22 cellular contexts compared by ENCODE assay signal in genomic region chr10:76191371-76191770, GRCh38.
"Had no signal": no experiment of that assay in that cellular context is flagged by ENCODE, and none has a peak within 500 bp of the region (broad histone marks: within the 10 kb centered on the region; RNA-seq: fewer than 3 reads in every experiment).

No MANE protein-coding gene starts in this region.

- H3K36me3 ChIP-seq: spleen, thoracic aorta had no signal

- H3K27ac ChIP-seq: dorsolateral prefrontal cortex, epithelial cell of prostate, spleen, thoracic aorta had no signal

- ATAC-seq: activated CD8-positive, alpha-beta memory T cell treated with anti-CD3 and anti-CD28 coated beads, Interleukin-2, amount 10 ng/mL, durations not matched to agents 7 days and 5 days; activated T-helper 17 cell treated with anti-CD3 and anti-CD28 coated beads, Interleukin-2, amount 50 U/mL, for 72 hours; left cardiac atrium; sciatic nerve; stimulated activated naive B cell treated with anti-CD40 and anti-IgM and Interleukin-4, amounts not matched to agents 10 μg/mL and 1 μg/mL and 100 μg/mL, for 72 hours had no signal

- H3K27me3 ChIP-seq: spleen had no signal

- H3K4me3 Mint-ChIP-seq: activated CD4-positive, alpha-beta memory T cell treated with anti-CD3 and anti-CD28 coated beads, Interleukin-2, amount 10 ng/mL, durations not matched to agents 7 days and 5 days; activated CD8-positive, alpha-beta memory T cell treated with anti-CD3 and anti-CD28 coated beads, Interleukin-2, amount 10 ng/mL, durations not matched to agents 7 days and 5 days; activated naive CD8-positive, alpha-beta T cell treated with anti-CD3 and anti-CD28 coated beads, Interleukin-2, amount 10 ng/mL, durations not matched to agents 7 days and 5 days; activated T-helper 17 cell treated with anti-CD3 and anti-CD28 coated beads, Interleukin-2, amount 50 U/mL, for 72 hours; naive B cell; stimulated activated naive B cell treated with anti-CD40 and anti-IgM and Interleukin-4, amounts not matched to agents 10 μg/mL and 1 μg/mL and 100 μg/mL, for 72 hours had no signal

- H3K9me3 Mint-ChIP-seq: activated naive CD8-positive, alpha-beta T cell treated with anti-CD3 and anti-CD28 coated beads, Interleukin-2, amount 10 ng/mL, durations not matched to agents 7 days and 5 days had no signal

- H3K27me3 Mint-ChIP-seq: activated CD4-positive, alpha-beta memory T cell treated with anti-CD3 and anti-CD28 coated beads, Interleukin-2, amount 10 ng/mL, durations not matched to agents 7 days and 5 days; activated CD8-positive, alpha-beta memory T cell treated with anti-CD3 and anti-CD28 coated beads, Interleukin-2, amount 10 ng/mL, durations not matched to agents 7 days and 5 days; activated naive CD8-positive, alpha-beta T cell treated with anti-CD3 and anti-CD28 coated beads, Interleukin-2, amount 10 ng/mL, durations not matched to agents 7 days and 5 days; stimulated activated naive B cell treated with anti-CD40 and anti-IgM and Interleukin-4, amounts not matched to agents 10 μg/mL and 1 μg/mL and 100 μg/mL, for 72 hours had no signal

- H3K9me3 ChIP-seq: spleen, thoracic aorta had no signal

- H3K36me3 Mint-ChIP-seq: activated CD8-positive, alpha-beta memory T cell treated with anti-CD3 and anti-CD28 coated beads, Interleukin-2, amount 10 ng/mL, durations not matched to agents 7 days and 5 days; activated naive CD8-positive, alpha-beta T cell treated with anti-CD3 and anti-CD28 coated beads, Interleukin-2, amount 10 ng/mL, durations not matched to agents 7 days and 5 days; brain; naive B cell; stimulated activated naive B cell treated with anti-CD40 and anti-IgM and Interleukin-4, amounts not matched to agents 10 μg/mL and 1 μg/mL and 100 μg/mL, for 72 hours had no signal

- H3K27ac Mint-ChIP-seq: activated CD4-positive, alpha-beta memory T cell treated with anti-CD3 and anti-CD28 coated beads, Interleukin-2, amount 10 ng/mL, durations not matched to agents 7 days and 5 days; activated CD8-positive, alpha-beta memory T cell treated with anti-CD3 and anti-CD28 coated beads, Interleukin-2, amount 10 ng/mL, durations not matched to agents 7 days and 5 days; activated naive CD8-positive, alpha-beta T cell treated with anti-CD3 and anti-CD28 coated beads, Interleukin-2, amount 10 ng/mL, durations not matched to agents 7 days and 5 days; activated T-helper 17 cell treated with anti-CD3 and anti-CD28 coated beads, Interleukin-2, amount 50 U/mL, for 72 hours; naive B cell; stimulated activated naive B cell treated with anti-CD40 and anti-IgM and Interleukin-4, amounts not matched to agents 10 μg/mL and 1 μg/mL and 100 μg/mL, for 72 hours had no signal

- H3K4me1 Mint-ChIP-seq: activated CD4-positive, alpha-beta memory T cell treated with anti-CD3 and anti-CD28 coated beads, Interleukin-2, amount 10 ng/mL, durations not matched to agents 7 days and 5 days; activated CD8-positive, alpha-beta memory T cell treated with anti-CD3 and anti-CD28 coated beads, Interleukin-2, amount 10 ng/mL, durations not matched to agents 7 days and 5 days; activated naive CD8-positive, alpha-beta T cell treated with anti-CD3 and anti-CD28 coated beads, Interleukin-2, amount 10 ng/mL, durations not matched to agents 7 days and 5 days; activated T-helper 17 cell treated with anti-CD3 and anti-CD28 coated beads, Interleukin-2, amount 50 U/mL, for 72 hours; naive B cell; stimulated activated naive B cell treated with anti-CD40 and anti-IgM and Interleukin-4, amounts not matched to agents 10 μg/mL and 1 μg/mL and 100 μg/mL, for 72 hours had no signal

- DNase-seq: activated CD4-positive, alpha-beta memory T cell treated with anti-CD3 and anti-CD28 coated beads, Interleukin-2, amount 10 ng/mL, durations not matched to agents 7 days and 5 days; activated CD4-positive, alpha-beta T cell treated with anti-CD3 and anti-CD28 coated beads for 48 hours; activated CD4-positive, CD25-positive, alpha-beta regulatory T cell; activated CD8-positive, alpha-beta memory T cell treated with anti-CD3 and anti-CD28 coated beads, Interleukin-2, amount 10 ng/mL, durations not matched to agents 7 days and 5 days; activated naive CD4-positive, alpha-beta T cell treated with Interleukin-2 at 50 U/mL for 16 hours; activated naive CD8-positive, alpha-beta T cell treated with anti-CD3 and anti-CD28 coated beads, Interleukin-2, amount 10 ng/mL, durations not matched to agents 7 days and 5 days; amygdala; central memory CD4-positive, alpha-beta T cell; dorsolateral prefrontal cortex; foreskin fibroblast; left cardiac atrium; naive B cell; spleen; stimulated activated naive B cell treated with anti-CD40 and anti-IgM and Interleukin-4, amounts not matched to agents 10 μg/mL and 1 μg/mL and 100 μg/mL, for 72 hours; T-helper 1 cell; T-helper 9 cell had no signal

- H3K4me3 ChIP-seq: dorsolateral prefrontal cortex, lung, spleen, thoracic aorta had no signal
